In the genomic region with DNA sequence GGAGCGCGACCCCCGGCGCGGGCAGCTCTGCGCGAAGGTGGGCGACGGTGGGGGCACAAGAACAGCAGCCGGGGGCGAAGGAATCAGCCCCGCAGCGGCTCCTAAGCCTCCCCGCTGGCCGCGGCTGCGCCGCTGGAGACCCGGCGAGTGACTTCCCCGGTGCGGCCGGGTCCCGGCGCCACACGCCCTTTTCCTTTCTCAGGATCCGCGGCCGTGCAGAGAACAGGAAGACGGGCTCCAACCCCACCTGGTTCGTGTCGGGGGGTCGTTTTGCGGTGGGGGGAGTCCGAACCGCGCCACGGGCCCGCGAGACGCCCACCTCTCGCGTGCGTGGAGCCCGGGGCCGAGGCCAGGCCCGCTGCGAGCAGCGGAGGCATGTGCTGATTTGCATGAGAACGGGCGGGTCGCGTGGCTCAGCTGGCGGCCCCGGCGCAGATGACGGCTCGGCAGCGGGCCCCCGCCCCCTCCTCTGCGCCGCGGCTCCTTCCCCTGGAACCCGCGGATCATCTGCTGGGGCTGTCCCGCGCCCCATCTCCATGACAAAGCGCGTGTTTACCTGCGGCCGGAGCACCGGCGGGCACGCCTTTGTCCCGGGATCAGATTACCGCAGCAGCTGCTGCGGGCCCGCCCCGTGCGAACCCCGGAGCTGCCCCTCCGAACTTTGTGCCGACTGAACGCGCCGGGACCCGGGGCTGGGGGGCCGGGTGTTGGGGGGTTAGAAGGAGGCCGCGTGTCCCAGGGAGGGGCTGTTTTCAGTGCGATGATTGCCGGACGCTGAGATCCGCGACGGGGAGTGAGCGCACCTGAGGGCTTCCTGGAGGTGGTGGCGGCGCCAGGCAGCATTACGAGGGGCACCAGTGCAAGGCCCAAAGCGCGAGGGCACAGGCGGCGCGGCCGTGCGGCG, we compare ENCODE assay signal across 8 cellular contexts. TPM values are rescaled to one million over a fixed set of nuclear protein-coding genes. Genes with fewer than 3 reads are reported as not detected.
DNase-seq lines count a peak whose midpoint lies in the region; ATAC-seq and TF ChIP-seq lines count a peak whose summit lies in the region.

No MANE protein-coding gene starts in this region.

- peaks cover 21% of the 10 kb centered on the region for H3K4me1 Mint-ChIP-seq in activated CD4-positive, alpha-beta T cell treated with anti-CD3 and anti-CD28 coated beads, Interleukin-2, amount 10 ng/mL, durations not matched to agents 24 days and 14 days
- H3K4me1 Mint-ChIP-seq in nephron progenitor cell, result peaks cover 36% of the 10 kb centered on the region

- peak; percentile 74 for ATAC-seq in GM21515 (IDR thresholded peaks at IDR 0.05; ENCODE audit: unreplicated experiment)

- peak overlapping the region; percentile 45 for H3K4me3 ChIP-seq in Jurkat, Clone E6-1 (ENCODE audit: low read length)
- H3K4me3 ChIP-seq in esophagus muscularis mucosa, result peak overlapping the region; percentile 53 to 68 (median 54)

- intact Hi-C loops in activated CD4-positive, alpha-beta T cell treated with anti-CD3 and anti-CD28 coated beads, Interleukin-2, amount 10 ng/mL, durations not matched to agents 24 days and 14 days (cut with micrococcal nuclease), result loop anchor here (10.0 kb wide), 1 partner anchor 151 kb away; no protein-coding TSS in a partner anchor
- intact Hi-C loops in esophagus muscularis mucosa (cut with DNase I), result loop anchor here (10.0 kb wide), 2 partner anchors 331 to 461 kb away; no protein-coding TSS in a partner anchor

- peak overlapping the region; percentile 41 for H3K27ac Mint-ChIP-seq in activated CD4-positive, alpha-beta T cell treated with anti-CD3 and anti-CD28 coated beads, Interleukin-2, amount 10 ng/mL, durations not matched to agents 24 days and 14 days
- H3K27ac Mint-ChIP-seq in nephron progenitor cell, result no peak overlapping the region

- no peak overlapping the region for H3K27ac ChIP-seq in esophagus muscularis mucosa (replicated peaks in 1 of 4)

- H3K9me3 Mint-ChIP-seq in activated CD4-positive, alpha-beta T cell treated with anti-CD3 and anti-CD28 coated beads, Interleukin-2, amount 10 ng/mL, durations not matched to agents 24 days and 14 days, result no peaks in the 10 kb centered on the region
- H3K9me3 Mint-ChIP-seq in nephron progenitor cell, result peaks cover 11% of the 10 kb centered on the region

- H3K4me1 ChIP-seq in esophagus muscularis mucosa, result peaks cover 44 to 67% (median 58%) of the 10 kb centered on the region in 4 donors

- DNase-seq in DMS79 (lab: John Stamatoyannopoulos, UW) (peak; percentile 17), esophagus muscularis mucosa (ENCODE audit: extremely low spot score) (no peak), nephron progenitor cell (peak; percentile 72), SIG-M5 treated with dmso at 0.1 percent for 504 hours (lab: John Stamatoyannopoulos, UW; ENCODE audit: unreplicated experiment) (no peak), dedifferentiated amniotic fluid mesenchymal stem cell (ENCODE audit: extremely low spot score) (no peak)
- DNase-seq in Jurkat, Clone E6-1 (ENCODE audit: low read depth, low spot score), result no peak
- peak; percentile 77 for DNase-seq in activated CD4-positive, alpha-beta T cell treated with anti-CD3 and anti-CD28 coated beads, Interleukin-2, amount 10 ng/mL, durations not matched to agents 24 days and 14 days

- H3K4me3 Mint-ChIP-seq in activated CD4-positive, alpha-beta T cell treated with anti-CD3 and anti-CD28 coated beads, Interleukin-2, amount 10 ng/mL, durations not matched to agents 24 days and 14 days, result peak overlapping the region; percentile 81
- H3K4me3 Mint-ChIP-seq in nephron progenitor cell, result peak overlapping the region; percentile 81

- H3K36me3 ChIP-seq in esophagus muscularis mucosa, result no peaks in the 10 kb centered on the region

- peaks cover 73% of the 10 kb centered on the region for H3K27me3 Mint-ChIP-seq in activated CD4-positive, alpha-beta T cell treated with anti-CD3 and anti-CD28 coated beads, Interleukin-2, amount 10 ng/mL, durations not matched to agents 24 days and 14 days
- H3K27me3 Mint-ChIP-seq in nephron progenitor cell (ENCODE audit: low read depth, poor library complexity), result peaks cover 66% of the 10 kb centered on the region

- H3K27me3 ChIP-seq in esophagus muscularis mucosa, result peaks cover 13 to 79% (median 53%) of the 10 kb centered on the region in 4 donors

- TF ChIP-seq EP300 in esophagus muscularis mucosa (IDR thresholded peaks at IDR 0.05), result no peak

- TF ChIP-seq CTCF in esophagus muscularis mucosa (IDR thresholded peaks at IDR 0.05), result no peak
- no peak for TF ChIP-seq CTCF in nephron progenitor cell (IDR thresholded peaks at IDR 0.05)

- 6% methylated on average over 7 of the region's 108 CpGs for WGBS in esophagus muscularis mucosa

- peaks cover 2% of the 10 kb centered on the region for H3K36me3 Mint-ChIP-seq in activated CD4-positive, alpha-beta T cell treated with anti-CD3 and anti-CD28 coated beads, Interleukin-2, amount 10 ng/mL, durations not matched to agents 24 days and 14 days (ENCODE audit: low read depth)
- peaks cover 12% of the 10 kb centered on the region for H3K36me3 Mint-ChIP-seq in nephron progenitor cell (ENCODE audit: low read depth)

- H3K9me3 ChIP-seq in esophagus muscularis mucosa, result no peaks in the 10 kb centered on the region

- no peak for TF ChIP-seq POLR2A in esophagus muscularis mucosa (IDR thresholded peaks at IDR 0.05; ENCODE audit: low read depth)

RNA-seq across cellular contexts. Expression of gene DLL1, which starts 4.9 kb away (rescaled TPM):
- 1.1 TPM for polyA plus RNA-seq in Jurkat, Clone E6-1 (2012; ENCODE audit: insufficient read depth, insufficient read length)
- total RNA-seq in activated CD4-positive, alpha-beta T cell treated with anti-CD3 and anti-CD28 coated beads, Interleukin-2, amount 10 ng/mL, durations not matched to agents 24 days and 14 days, result 0.17 TPM in 1 of 2 replicates, not detected in the other
- 1 to 10 TPM; 3.7 to 8.8 (median 6.6) TPM for total RNA-seq in esophagus muscularis mucosa

RNA-seq across cellular contexts. Expression of gene FAM120B, which starts 10.8 kb away (rescaled TPM):
- polyA plus RNA-seq in Jurkat, Clone E6-1 (2012; ENCODE audit: insufficient read depth, insufficient read length), result 21.8 TPM
- 18.7 and 19.3 TPM in 2 replicates for total RNA-seq in activated CD4-positive, alpha-beta T cell treated with anti-CD3 and anti-CD28 coated beads, Interleukin-2, amount 10 ng/mL, durations not matched to agents 24 days and 14 days
- total RNA-seq in esophagus muscularis mucosa, result 10 to 100 TPM; 28.1 to 49.0 (median 33.7) TPM

Comparison
In these comparisons a context has a peak if more than half of its experiments do, and no peak if none do; other contexts are left out.
1. DNase-seq: peak in DMS79 (single experiment), activated CD4-positive, alpha-beta T cell treated with anti-CD3 and anti-CD28 coated beads, Interleukin-2, amount 10 ng/mL, durations not matched to agents 24 days and 14 days (single experiment) and nephron progenitor cell (single experiment); none in Jurkat, Clone E6-1 (single experiment), esophagus muscularis mucosa (single experiment), SIG-M5 treated with dmso at 0.1 percent for 504 hours (single experiment) and dedifferentiated amniotic fluid mesenchymal stem cell (single experiment).